8 cellular contexts compared by ENCODE assay signal in the genomic region with DNA sequence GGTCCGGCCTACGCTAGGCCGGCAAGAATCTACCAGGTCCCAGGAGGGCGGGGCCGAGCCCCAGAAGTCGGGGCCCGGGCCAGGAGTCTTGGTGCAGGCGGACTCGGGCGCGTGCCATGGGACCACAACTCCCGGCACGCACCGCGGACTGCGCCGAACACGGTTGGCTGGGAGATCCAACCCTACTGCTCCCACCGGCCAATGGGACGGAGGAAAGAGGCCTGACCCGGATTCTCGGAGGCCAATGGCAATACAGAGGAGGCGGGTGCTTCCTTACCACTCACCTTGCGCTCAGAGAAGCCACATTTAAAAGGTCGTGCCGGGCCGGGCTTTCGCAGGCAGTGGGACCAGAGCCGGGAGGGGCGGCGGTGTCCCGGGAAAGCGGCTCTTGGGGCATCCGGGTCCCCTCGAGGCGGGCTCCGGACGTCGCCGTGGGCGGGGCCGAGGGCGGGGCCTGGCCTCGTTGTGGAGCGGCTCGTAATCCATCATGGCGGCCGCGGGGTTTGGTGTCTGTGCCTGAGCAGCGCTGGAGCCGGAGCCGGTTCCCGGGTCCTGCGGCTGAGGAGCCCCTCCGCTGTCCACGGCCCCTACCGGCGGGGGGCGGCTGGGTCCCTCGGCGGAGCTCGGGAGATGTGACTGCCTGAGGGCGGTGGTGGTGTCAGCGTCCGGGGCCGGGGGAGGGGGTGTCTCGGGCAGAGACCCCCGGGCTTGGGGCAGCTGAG. TPM values are rescaled to one million over a fixed set of nuclear protein-coding genes. Genes with fewer than 3 reads are reported as not detected.
DNase-seq lines count a peak whose midpoint lies in the region; ATAC-seq, FAIRE-seq and TF ChIP-seq lines count a peak whose summit lies in the region.

No MANE protein-coding gene starts in this region.

- H3K27ac ChIP-seq in WERI-Rb-1 (peak overlapping the region; percentile 100), mammary epithelial cell (ENCODE audit: insufficient read depth, low read depth, low read length) (peak overlapping the region; percentile 85), small intestine (ENCODE audit: low read depth in 1 of 2, low read length in 1 of 2) (peak overlapping the region; percentile 95 to 96)

- peaks cover 23% of the 10 kb centered on the region for H3K4me1 ChIP-seq in mammary epithelial cell (ENCODE audit: insufficient read depth, low read length)
- H3K4me1 ChIP-seq in small intestine (ENCODE audit: control insufficient read depth in 2 of 2, insufficient read depth in 1 of 2, low read depth in 1 of 2, low read length in 1 of 2): peaks cover 0 to 5% of the 10 kb centered on the region in 2 donors

- H4K20me1 ChIP-seq in mammary epithelial cell (ENCODE audit: insufficient read depth, low read length): no peaks in the 10 kb centered on the region

- peak overlapping the region; percentile 72 for H3K9ac ChIP-seq in mammary epithelial cell (ENCODE audit: insufficient read depth, low read length)

- dilution Hi-C loops in mammary epithelial cell (cut with HindIII; ENCODE audit: low sequenced_read_pairs): no loop called here

- BruUV-seq in mammary epithelial cell (replicated peaks; lab: Mats Ljungman, UMichigan): no TSS peak

- peaks cover 22% of the 10 kb centered on the region for H3K36me3 ChIP-seq in WERI-Rb-1
- no peaks in the 10 kb centered on the region for H3K36me3 ChIP-seq in mammary epithelial cell (ENCODE audit: insufficient read depth, low read length)
- no peaks in the 10 kb centered on the region for H3K36me3 ChIP-seq in small intestine (ENCODE audit: control insufficient read depth in 2 of 2, insufficient read depth in 2 of 2, low read length in 2 of 2)

- peak overlapping the region; percentile 92 for H2AFZ ChIP-seq in mammary epithelial cell (ENCODE audit: low read depth, low read length)

- no peak for FAIRE-seq in small intestine (lab: Jason Lieb, UNC)

- peak overlapping the region; percentile 79 for H3K4me3 ChIP-seq in AG04449 (ENCODE audit: low read depth, low read length)
- H3K4me3 ChIP-seq in WERI-Rb-1 (ENCODE audit: low read depth, low read length): peak overlapping the region; percentile 85
- peak overlapping the region; percentile 85 to 96 (median 93) for H3K4me3 ChIP-seq in mammary epithelial cell (replicated peaks in 1 of 3; ENCODE audit: insufficient read depth in 1 of 3, low read depth in 2 of 3, low read length in 3 of 3)
- H3K4me3 ChIP-seq in small intestine (ENCODE audit: low read depth in 1 of 2, low read length in 2 of 2): peak overlapping the region; percentile 90 to 91

- intact Hi-C loops in mammary epithelial cell (cut with micrococcal nuclease): loop anchor here (2.0 to 5.0 kb wide), 3 partner anchors 58 to 334 kb away; no protein-coding TSS in a partner anchor

- under 1% methylated on average over 24 of the region's 68 CpGs for WGBS in mammary epithelial cell (ENCODE audit: low coverage, missing lambda C conversion rate)
- 0 to 1% (median 0%) methylated on average over 52 to 68 of the region's 68 CpGs for WGBS in small intestine, 3 donors

- in situ Hi-C loops in mammary epithelial cell (cut with MboI; ENCODE audit: low sequenced_read_pairs in 2 of 2): loop anchor here (5.0 to 25.0 kb wide), 3 partner anchors 50 to 300 kb away; partner anchors contain the start of gene LAMC3 (in 1 of the 2)

- H3K9me3 ChIP-seq in WERI-Rb-1 (ENCODE audit: severe bottlenecking) (no peaks in the 10 kb centered on the region), mammary epithelial cell (replicated peaks; ENCODE audit: insufficient read depth, low read length) (no peaks in the 10 kb centered on the region), small intestine (ENCODE audit: control insufficient read depth, low read depth) (no peaks in the 10 kb centered on the region)

- POLR2A ChIA-PET in AG04449 (lab: Yijun Ruan, JAX): interaction anchor here (0.5 to 1.1 kb wide), 3 partner anchors 134 to 1007 kb away, joined by 3 read pairs; no protein-coding TSS in a partner anchor

- H3K27me3 ChIP-seq in WERI-Rb-1 (ENCODE audit: insufficient read depth, low read depth, severe bottlenecking): no peaks in the 10 kb centered on the region
- no peaks in the 10 kb centered on the region for H3K27me3 ChIP-seq in mammary epithelial cell (ENCODE audit: insufficient read depth, low read length)
- H3K27me3 ChIP-seq in small intestine (ENCODE audit: control insufficient read depth in 2 of 2, insufficient read depth in 2 of 2, low read length in 2 of 2): no peaks in the 10 kb centered on the region

- ATAC-seq in GM18873 (IDR thresholded peaks at IDR 0.05; ENCODE audit: low FRiP score, unreplicated experiment) (peak; percentile 94), HG03135 (IDR thresholded peaks at IDR 0.05; ENCODE audit: unreplicated experiment) (peak; percentile 96)

- DNase-seq in AG04449 (ENCODE audit: low read depth, low spot score) (peak; percentile 88), NCI-H2196 (lab: John Stamatoyannopoulos, UW; ENCODE audit: unreplicated experiment) (peak; percentile 96), WERI-Rb-1 (peak; percentile 99), mammary epithelial cell (peak; percentile 99), iPS-NIHi11 (ENCODE audit: low spot score) (peak; percentile 97), small intestine (peak; percentile 99)

- TF ChIP-seq CTCF in AG04449 (IDR thresholded peaks at IDR 0.05; ENCODE audit: insufficient read depth, low read length, missing control alignments): no peak
- TF ChIP-seq CTCF in WERI-Rb-1 (IDR thresholded peaks at IDR 0.05; ENCODE audit: low read depth, low read length): no peak
- TF ChIP-seq CTCF in mammary epithelial cell (conservative IDR thresholded peaks at IDR 0.05 in 1 of 2, IDR thresholded peaks at IDR 0.05 in 1 of 2; ENCODE audit: extremely low read depth in 1 of 2, insufficient read depth in 1 of 2, low read depth in 1 of 2, low read length in 2 of 2): no peak

- CTCF ChIA-PET in AG04449 (lab: Yijun Ruan, JAX) (interaction anchor here (1.2 to 24.5 kb wide), 4 partner anchors 11 to 334 kb away, joined by 3 to 786 read pairs (median 8); no protein-coding TSS in a partner anchor), mammary epithelial cell (lab: Charles Lee; ENCODE audit: low non-redundant PET) (interaction anchor here (1.0 kb wide), 1 partner anchor 286 kb away, joined by 3 read pairs; no protein-coding TSS in a partner anchor)

- peaks cover 47% of the 10 kb centered on the region for H3K79me2 ChIP-seq in mammary epithelial cell (ENCODE audit: insufficient read depth, low read length)

- peak overlapping the region; percentile 99 for H3K4me2 ChIP-seq in mammary epithelial cell (ENCODE audit: insufficient read depth, low read depth, low read length)

RNA-seq across cellular contexts. Expression of gene EXOSC2, which starts 19.1 kb away (rescaled TPM):
- 10 to 100 TPM; 17.0 to 37.6 TPM for total RNA-seq in mammary epithelial cell
- polyA plus RNA-seq in mammary epithelial cell (41.6 TPM), small intestine (10 to 100 TPM in 2 of 3 donors, 1 to 10 TPM in 1; 6.0 to 18.8 (median 11.1) TPM)
- polyA minus RNA-seq in mammary epithelial cell: 56.0 TPM

RNA-seq across cellular contexts. Expression of gene PRDM12, which starts 48.3 kb away (rescaled TPM):
- total RNA-seq in mammary epithelial cell: not detected
- polyA plus RNA-seq in mammary epithelial cell (not detected), small intestine (under 1 TPM in 2 of 3 donors, not detected in 1; 0.09 to 0.22 TPM)
- not detected for polyA minus RNA-seq in mammary epithelial cell

Comparison
In these comparisons a context has a peak if more than half of its experiments do, and no peak if none do; other contexts are left out.
1. Peak in every context shown above with its lines: DNase-seq, ATAC-seq, H3K4me3 ChIP-seq and H3K27ac ChIP-seq.